Comparison of ENCODE assay signal across 1 cellular context in the genomic region with DNA sequence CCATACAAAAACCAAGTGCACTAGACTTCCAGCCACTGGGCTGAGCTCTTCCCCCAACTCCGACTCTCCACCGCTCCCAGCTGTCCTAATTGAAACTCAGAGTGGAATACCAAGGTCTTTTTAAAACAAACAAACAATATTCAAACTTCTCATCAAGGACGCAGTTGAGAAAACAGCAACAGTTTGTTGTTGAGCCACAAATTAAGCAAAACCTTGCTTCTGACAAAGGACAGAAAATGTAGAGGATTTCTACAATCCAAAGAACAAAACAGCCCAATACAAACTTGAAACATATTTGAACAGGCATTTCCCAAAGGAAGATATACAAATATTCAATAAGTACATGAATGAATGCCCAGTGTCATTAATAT.
TF ChIP-seq lines count a peak whose summit lies in the region.

No MANE protein-coding gene starts in this region.

TF ChIP-seq in H1, 55 proteins besides CTCF, POLR2A, EP300 and RAD21:
- TF ChIP-seq CBX5 (IDR thresholded peaks at IDR 0.05; ENCODE audit: low read depth, low read length) (no peak), SIX5 (IDR thresholded peaks at IDR 0.05; ENCODE audit: low read depth, low read length) (no peak), EZH2 (IDR thresholded peaks at IDR 0.05; ENCODE audit: low read depth, low read length, severe bottlenecking) (no peak), TAF7 (optimal IDR thresholded peaks at IDR 0.05; ENCODE audit: borderline replicate concordance, low read depth, low read length) (no peak)
- TF ChIP-seq, protein P1, sequence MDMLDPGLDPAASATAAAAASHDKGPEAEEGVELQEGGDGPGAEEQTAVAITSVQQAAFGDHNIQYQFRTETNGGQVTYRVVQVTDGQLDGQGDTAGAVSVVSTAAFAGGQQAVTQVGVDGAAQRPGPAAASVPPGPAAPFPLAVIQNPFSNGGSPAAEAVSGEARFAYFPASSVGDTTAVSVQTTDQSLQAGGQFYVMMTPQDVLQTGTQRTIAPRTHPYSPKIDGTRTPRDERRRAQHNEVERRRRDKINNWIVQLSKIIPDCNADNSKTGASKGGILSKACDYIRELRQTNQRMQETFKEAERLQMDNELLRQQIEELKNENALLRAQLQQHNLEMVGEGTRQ (IDR thresholded peaks at IDR 0.05; ENCODE audit: low read length) = no peak
- TF ChIP-seq, protein P2, sequence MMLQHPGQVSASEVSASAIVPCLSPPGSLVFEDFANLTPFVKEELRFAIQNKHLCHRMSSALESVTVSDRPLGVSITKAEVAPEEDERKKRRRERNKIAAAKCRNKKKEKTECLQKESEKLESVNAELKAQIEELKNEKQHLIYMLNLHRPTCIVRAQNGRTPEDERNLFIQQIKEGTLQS (IDR thresholded peaks at IDR 0.05; ENCODE audit: insufficient read depth, low read depth, low read length) = no peak
TF ChIP-seq in H1: peak in this region for 0.
